ENCODE assay signal across 35 cellular contexts in the genomic region with DNA sequence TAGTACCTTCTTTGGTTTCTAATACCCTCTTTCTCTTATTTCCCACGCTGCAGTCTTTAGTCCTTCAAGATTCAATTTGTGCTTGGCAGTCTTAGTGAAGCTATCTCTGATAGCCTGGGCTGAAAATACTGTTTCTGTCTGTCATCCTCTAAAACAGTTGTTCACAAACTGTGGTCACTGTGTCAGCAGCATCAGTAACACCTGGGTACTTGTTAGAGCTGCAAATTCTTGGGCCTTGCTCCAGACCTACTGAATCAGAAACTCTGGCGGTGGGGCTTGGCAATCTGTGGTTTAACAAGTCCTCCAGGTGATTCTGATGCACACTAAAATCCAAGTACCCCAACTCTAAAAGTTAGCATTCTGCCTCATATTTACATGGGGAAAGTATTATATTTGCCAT.
"Had no signal": no experiment of that assay in that cellular context is flagged by ENCODE, and none has a peak within 500 bp of the region (broad histone marks: within the 10 kb centered on the region; RNA-seq: fewer than 3 reads in every experiment).

No MANE protein-coding gene starts in this region.

- DNase-seq: activated B cell treated with CpG ODN at 0.5 μM for 24 hours; activated CD4-positive, alpha-beta T cell treated with anti-CD3 and anti-CD28 coated beads for 48 hours; activated CD4-positive, alpha-beta T cell treated with anti-CD3 and anti-CD28 coated beads, Interleukin-2, amount 50 U/mL, for 1 hour; activated CD4-positive, alpha-beta T cell treated with anti-CD3 and anti-CD28 coated beads, Interleukin-2, amount 50 U/mL, for 48 hours; activated CD8-positive, alpha-beta memory T cell treated with anti-CD3 and anti-CD28 coated beads, Interleukin-2, amount 10 ng/mL, durations not matched to agents 7 days and 5 days; activated CD8-positive, alpha-beta memory T cell treated with anti-CD3 and anti-CD28 coated beads, Interleukin-2, amount 50 U/mL, for 4 hours; activated CD8-positive, alpha-beta T cell treated with anti-CD3 and anti-CD28 coated beads for 36 hours; activated effector memory CD4-positive, alpha-beta T cell treated with anti-CD3 and anti-CD28 coated beads, Interleukin-2, amount 50 U/mL, for 16 hours; activated naive CD4-positive, alpha-beta T cell; activated naive CD4-positive, alpha-beta T cell treated with anti-CD3 and anti-CD28 coated beads, Interleukin-2, amount 10 ng/mL, durations not matched to agents 7 days and 5 days; activated naive CD8-positive, alpha-beta T cell treated with anti-CD3 and anti-CD28 coated beads, Interleukin-2, amount 10 ng/mL, durations not matched to agents 7 days and 5 days; activated T-cell treated with anti-CD3 and anti-CD28 coated beads, Interleukin-2, amount 50 U/mL, for 1 hour; activated T-cell treated with anti-CD3 and anti-CD28 coated beads, Interleukin-2, amount 50 U/mL, for 48 hours; central memory CD4-positive, alpha-beta T cell; cerebellar nuclear complex; colonic mucosa; effector CD8-positive, alpha-beta T cell; esophagus squamous epithelium; foreskin melanocyte; T-helper 1 cell; T-helper 17 cell; T1000; WERI-Rb-1 had no signal

- H3K4me1 Mint-ChIP-seq: activated B cell treated with CpG ODN at 0.5 μM for 24 hours; activated CD8-positive, alpha-beta memory T cell treated with anti-CD3 and anti-CD28 coated beads, Interleukin-2, amount 10 ng/mL, durations not matched to agents 7 days and 5 days; activated naive CD4-positive, alpha-beta T cell treated with anti-CD3 and anti-CD28 coated beads, Interleukin-2, amount 10 ng/mL, durations not matched to agents 7 days and 5 days; activated naive CD8-positive, alpha-beta T cell treated with anti-CD3 and anti-CD28 coated beads, Interleukin-2, amount 10 ng/mL, durations not matched to agents 7 days and 5 days; brain; T-helper 17 cell had no signal

- H3K36me3 Mint-ChIP-seq: activated CD8-positive, alpha-beta memory T cell treated with anti-CD3 and anti-CD28 coated beads, Interleukin-2, amount 10 ng/mL, durations not matched to agents 7 days and 5 days; activated naive CD4-positive, alpha-beta T cell treated with anti-CD3 and anti-CD28 coated beads, Interleukin-2, amount 10 ng/mL, durations not matched to agents 7 days and 5 days; activated naive CD4-positive, alpha-beta T cell treated with anti-CD3 and anti-CD28 coated beads, Interleukin-2, amount 50 U/mL, for 72 hours; activated naive CD8-positive, alpha-beta T cell treated with anti-CD3 and anti-CD28 coated beads, Interleukin-2, amount 10 ng/mL, durations not matched to agents 7 days and 5 days; brain had no signal

- H3K4me3 ChIP-seq: ascending aorta, colonic mucosa, esophagus squamous epithelium, gastroesophageal sphincter had no signal

- H3K9me3 ChIP-seq: ascending aorta, colonic mucosa, esophagus squamous epithelium, gastroesophageal sphincter had no signal

- H3K4me3 Mint-ChIP-seq: activated B cell treated with CpG ODN at 0.5 μM for 24 hours; activated CD8-positive, alpha-beta memory T cell treated with anti-CD3 and anti-CD28 coated beads, Interleukin-2, amount 10 ng/mL, durations not matched to agents 7 days and 5 days; activated CD8-positive, alpha-beta T cell treated with anti-CD3 and anti-CD28 coated beads for 36 hours; activated naive CD4-positive, alpha-beta T cell treated with anti-CD3 and anti-CD28 coated beads, Interleukin-2, amount 10 ng/mL, durations not matched to agents 7 days and 5 days; activated naive CD8-positive, alpha-beta T cell treated with anti-CD3 and anti-CD28 coated beads, Interleukin-2, amount 10 ng/mL, durations not matched to agents 7 days and 5 days; activated T-helper 1 cell treated with anti-CD3 and anti-CD28 coated beads, Interleukin-12 subunit alpha, Interleukin-12 subunit beta, Interleukin-2, Interleukin-4 antibody, amounts not matched to agents 30 ng/mL and 10 ng/mL and 1 ng/mL, durations not matched to agents 14 hours and 24 hours and 36 hours; brain; T-helper 17 cell; T-helper 2 cell treated with Interferon-gamma antibody and Interleukin-4, amounts not matched to agents 5 μg/mL and 100 μg/mL, for 36 hours had no signal

- H3K27ac Mint-ChIP-seq: activated B cell treated with CpG ODN at 0.5 μM for 24 hours; activated CD8-positive, alpha-beta memory T cell treated with anti-CD3 and anti-CD28 coated beads, Interleukin-2, amount 10 ng/mL, durations not matched to agents 7 days and 5 days; activated CD8-positive, alpha-beta T cell treated with anti-CD3 and anti-CD28 coated beads for 36 hours; activated naive CD4-positive, alpha-beta T cell treated with anti-CD3 and anti-CD28 coated beads, Interleukin-2, amount 10 ng/mL, durations not matched to agents 7 days and 5 days; activated naive CD4-positive, alpha-beta T cell treated with anti-CD3 and anti-CD28 coated beads, Interleukin-2, amount 50 U/mL, for 72 hours; activated naive CD8-positive, alpha-beta T cell treated with anti-CD3 and anti-CD28 coated beads, Interleukin-2, amount 10 ng/mL, durations not matched to agents 7 days and 5 days; activated T-helper 1 cell treated with anti-CD3 and anti-CD28 coated beads, Interleukin-12 subunit alpha, Interleukin-12 subunit beta, Interleukin-2, Interleukin-4 antibody, amounts not matched to agents 30 ng/mL and 10 ng/mL and 1 ng/mL, durations not matched to agents 14 hours and 24 hours and 36 hours; activated T-helper 2 cell treated with anti-CD3 and anti-CD28 coated beads, Interferon-gamma antibody, Interleukin-2, Interleukin-4, amounts not matched to agents 10 μg/mL and 5 μg/mL and 100 μg/mL, durations not matched to agents 14 hours and 24 hours and 36 hours; brain; T-helper 17 cell; T-helper 2 cell treated with Interferon-gamma antibody and Interleukin-4, amounts not matched to agents 5 μg/mL and 100 μg/mL, for 36 hours had no signal

- H3K27ac ChIP-seq: ascending aorta, colonic mucosa, epithelial cell of prostate, esophagus squamous epithelium, gastroesophageal sphincter, WERI-Rb-1 had no signal

- H3K27me3 Mint-ChIP-seq: activated B cell treated with CpG ODN at 0.5 μM for 24 hours; activated CD8-positive, alpha-beta memory T cell treated with anti-CD3 and anti-CD28 coated beads, Interleukin-2, amount 10 ng/mL, durations not matched to agents 7 days and 5 days; activated CD8-positive, alpha-beta T cell treated with anti-CD3 and anti-CD28 coated beads for 36 hours; activated naive CD4-positive, alpha-beta T cell treated with anti-CD3 and anti-CD28 coated beads, Interleukin-2, amount 10 ng/mL, durations not matched to agents 7 days and 5 days; activated naive CD8-positive, alpha-beta T cell treated with anti-CD3 and anti-CD28 coated beads, Interleukin-2, amount 10 ng/mL, durations not matched to agents 7 days and 5 days; brain; T-helper 17 cell had no signal

- H3K36me3 ChIP-seq: ascending aorta, colonic mucosa, esophagus squamous epithelium, gastroesophageal sphincter, WERI-Rb-1 had no signal

- H3K9me3 Mint-ChIP-seq: activated B cell treated with CpG ODN at 0.5 μM for 24 hours; activated CD8-positive, alpha-beta T cell treated with anti-CD3 and anti-CD28 coated beads for 36 hours; activated naive CD4-positive, alpha-beta T cell treated with anti-CD3 and anti-CD28 coated beads, Interleukin-2, amount 10 ng/mL, durations not matched to agents 7 days and 5 days; activated naive CD8-positive, alpha-beta T cell treated with anti-CD3 and anti-CD28 coated beads, Interleukin-2, amount 10 ng/mL, durations not matched to agents 7 days and 5 days; activated T-helper 1 cell treated with anti-CD3 and anti-CD28 coated beads, Interleukin-12 subunit alpha, Interleukin-12 subunit beta, Interleukin-2, Interleukin-4 antibody, amounts not matched to agents 30 ng/mL and 10 ng/mL and 1 ng/mL, durations not matched to agents 14 hours and 24 hours and 36 hours; activated T-helper 2 cell treated with anti-CD3 and anti-CD28 coated beads, Interferon-gamma antibody, Interleukin-2, Interleukin-4, amounts not matched to agents 10 μg/mL and 5 μg/mL and 100 μg/mL, durations not matched to agents 14 hours and 24 hours and 36 hours; T-helper 2 cell treated with Interferon-gamma antibody and Interleukin-4, amounts not matched to agents 5 μg/mL and 100 μg/mL, for 36 hours had no signal

- ATAC-seq: activated CD4-positive, CD25-positive, alpha-beta regulatory T cell treated with anti-CD3 and anti-CD28 coated beads, Interleukin-2, amount 50 U/mL, for 24 hours; activated CD8-positive, alpha-beta memory T cell treated with anti-CD3 and anti-CD28 coated beads, Interleukin-2, amount 10 ng/mL, durations not matched to agents 7 days and 5 days; activated CD8-positive, alpha-beta T cell treated with anti-CD3 and anti-CD28 coated beads for 36 hours; activated naive CD4-positive, alpha-beta T cell treated with anti-CD3 and anti-CD28 coated beads, Interleukin-2, amount 50 U/mL, for 72 hours; gastroesophageal sphincter; T-helper 17 cell had no signal

- FAIRE-seq: bronchial epithelial cell, endometrium, endothelial cell of umbilical vein had no signal

- H3K27me3 ChIP-seq: ascending aorta, colonic mucosa, esophagus squamous epithelium, gastroesophageal sphincter had no signal

- H3K4me1 ChIP-seq: ascending aorta, colonic mucosa, esophagus squamous epithelium, gastroesophageal sphincter had no signal
